In genomic region chr20:37424062-37424851, GRCh38 we compare ENCODE assay signal across 1 cellular context.
A peak's percentile ranks its signal among the peaks of the same experiment; 100 is the strongest.
TF ChIP-seq lines count a peak whose summit lies in the region.

No MANE protein-coding gene starts in this region.

TF ChIP-seq in HepG2, 621 proteins besides CTCF, POLR2A, EP300 and RAD21 (continued from another document):
- TF ChIP-seq ZBTB40 (IDR thresholded peaks at IDR 0.05) (peak; percentile 30; the same call in 1 of the 2 replicates), ZBTB40 (CRISPR knock-in tag; IDR thresholded peaks at IDR 0.05) (no peak), NFRKB (IDR thresholded peaks at IDR 0.05) (peak; percentile 51; the same call in 1 of the 2 replicates), IRF1 (CRISPR knock-in tag; IDR thresholded peaks at IDR 0.05; ENCODE audit: low read depth) (no peak), BCL3 (CRISPR knock-in tag; IDR thresholded peaks at IDR 0.05) (no peak), ATF7 (IDR thresholded peaks at IDR 0.05) (0 out of 2 replicates have a peak, but pooled peaks have one; percentile 10), ATF7 (CRISPR knock-in tag; IDR thresholded peaks at IDR 0.05) (no peak), NONO (IDR thresholded peaks at IDR 0.05) (0 out of 2 replicates have a peak, but pooled peaks have one; percentile 53), NONO (CRISPR knock-in tag; conservative IDR thresholded peaks at IDR 0.05) (no peak), PAWR (CRISPR knock-in tag; IDR thresholded peaks at IDR 0.05; ENCODE audit: borderline replicate concordance) (no peak), SOX6 (IDR thresholded peaks at IDR 0.05) (peak; percentile 69; the same call in 1 of the 2 replicates), SOX6 (CRISPR knock-in tag; IDR thresholded peaks at IDR 0.05) (no peak), IKZF1 (IDR thresholded peaks at IDR 0.05) (peak; percentile 91; the same call in 1 of the 2 replicates), MNT (IDR thresholded peaks at IDR 0.05) (0 out of 2 replicates have a peak, but pooled peaks have one; percentile 23), TOPORS (CRISPR knock-in tag; IDR thresholded peaks at IDR 0.05) (no peak), TRIM22 (IDR thresholded peaks at IDR 0.05) (peak; percentile 78; the same call in 1 of the 2 replicates), FOXP1 (IDR thresholded peaks at IDR 0.05) (0 out of 2 replicates have a peak, but pooled peaks have one; percentile 16), FOXP1 (CRISPR knock-in tag; IDR thresholded peaks at IDR 0.05) (no peak), NFYB (CRISPR knock-in tag; IDR thresholded peaks at IDR 0.05) (no peak), ZNF260 (CRISPR knock-in tag; IDR thresholded peaks at IDR 0.05; ENCODE audit: borderline replicate concordance, low read depth) (no peak), NBN (conservative IDR thresholded peaks at IDR 0.05) (0 out of 2 replicates have a peak, but pooled peaks have one; percentile 18)
